1 cellular context compared by ENCODE assay signal in genomic region chr2:182866461-182867369, GRCh38.
TF ChIP-seq lines count a peak whose summit lies in the region.

TSS of gene FRZB (minus strand) at chr2:182866637. CDS start at chr2:182866552, 85 bp downstream.

TF ChIP-seq in HepG2, 621 proteins besides CTCF, POLR2A, EP300 and RAD21 (continued from another document and continues in another):
- TF ChIP-seq ZNF510 (CRISPR knock-in tag; IDR thresholded peaks at IDR 0.05; ENCODE audit: low read depth) (no peak), SUZ12 (IDR thresholded peaks at IDR 0.05; ENCODE audit: low read depth, low read length) (no peak), HOXA5 (CRISPR knock-in tag; IDR thresholded peaks at IDR 0.05) (no peak), KLF15 (CRISPR knock-in tag; IDR thresholded peaks at IDR 0.05; ENCODE audit: borderline replicate concordance) (no peak), RBAK (CRISPR knock-in tag; IDR thresholded peaks at IDR 0.05) (no peak), ZNF430 (CRISPR knock-in tag; IDR thresholded peaks at IDR 0.05) (no peak), CAMTA2 (CRISPR knock-in tag; IDR thresholded peaks at IDR 0.05; ENCODE audit: borderline replicate concordance) (0 out of 2 replicates have a peak, but pooled peaks have one; percentile 32), HINFP (CRISPR knock-in tag; IDR thresholded peaks at IDR 0.05; ENCODE audit: low read depth) (no peak), PRPF4 (IDR thresholded peaks at IDR 0.05; ENCODE audit: low read depth, low read length, poor library complexity, severe bottlenecking) (no peak), ZNF766 (CRISPR knock-in tag; IDR thresholded peaks at IDR 0.05; ENCODE audit: borderline replicate concordance) (no peak), CSRNP2 (CRISPR knock-in tag; conservative IDR thresholded peaks at IDR 0.05; ENCODE audit: low read depth) (no peak), KMT2B (CRISPR knock-in tag; IDR thresholded peaks at IDR 0.05) (no peak), ZMYM2 (CRISPR knock-in tag; IDR thresholded peaks at IDR 0.05) (0 out of 2 replicates have a peak, but pooled peaks have one; percentile 16), JUNB (CRISPR knock-in tag; IDR thresholded peaks at IDR 0.05; ENCODE audit: borderline replicate concordance) (no peak), ARHGAP35 (CRISPR knock-in tag; IDR thresholded peaks at IDR 0.05; ENCODE audit: borderline replicate concordance) (no peak), MLX (CRISPR knock-in tag; IDR thresholded peaks at IDR 0.05) (no peak), NCOA2 (CRISPR knock-in tag; IDR thresholded peaks at IDR 0.05) (no peak), ZNF879 (CRISPR knock-in tag; IDR thresholded peaks at IDR 0.05) (no peak), ZNF431 (CRISPR knock-in tag; IDR thresholded peaks at IDR 0.05; ENCODE audit: borderline replicate concordance, low read depth) (no peak), HIVEP1 (CRISPR knock-in tag; IDR thresholded peaks at IDR 0.05) (no peak), ZNF564 (CRISPR knock-in tag; IDR thresholded peaks at IDR 0.05) (0 out of 2 replicates have a peak, but pooled peaks have one; percentile 2), FOXC1 (CRISPR knock-in tag; IDR thresholded peaks at IDR 0.05; ENCODE audit: borderline replicate concordance) (no peak), NFKB2 (CRISPR knock-in tag; IDR thresholded peaks at IDR 0.05; ENCODE audit: borderline replicate concordance) (no peak), FOSL1 (CRISPR knock-in tag; IDR thresholded peaks at IDR 0.05; ENCODE audit: borderline replicate concordance) (no peak), ZNF280B (CRISPR knock-in tag; IDR thresholded peaks at IDR 0.05; ENCODE audit: borderline replicate concordance) (0 out of 2 replicates have a peak, but pooled peaks have one; percentile 34), MED1 (CRISPR knock-in tag; IDR thresholded peaks at IDR 0.05) (no peak), AGO1 (IDR thresholded peaks at IDR 0.05; ENCODE audit: low read depth, low read length, poor library complexity, severe bottlenecking) (peak; percentile 25), CREB1 (IDR thresholded peaks at IDR 0.05) (no peak), CREB1 (CRISPR knock-in tag; IDR thresholded peaks at IDR 0.05) (no peak), TEAD2 (CRISPR knock-in tag; IDR thresholded peaks at IDR 0.05) (no peak), THAP11 (CRISPR knock-in tag; IDR thresholded peaks at IDR 0.05) (no peak), ZSCAN22 (CRISPR knock-in tag; IDR thresholded peaks at IDR 0.05) (no peak), KLF13 (CRISPR knock-in tag; IDR thresholded peaks at IDR 0.05) (no peak), ZFY (CRISPR knock-in tag; IDR thresholded peaks at IDR 0.05) (no peak), ARID5B (CRISPR knock-in tag; IDR thresholded peaks at IDR 0.05) (0 out of 2 replicates have a peak, but pooled peaks have one; percentile 5), RORA (CRISPR knock-in tag; IDR thresholded peaks at IDR 0.05) (no peak), STAT6 (CRISPR knock-in tag; IDR thresholded peaks at IDR 0.05; ENCODE audit: borderline replicate concordance) (no peak), ZNF777 (CRISPR knock-in tag; IDR thresholded peaks at IDR 0.05) (0 out of 2 replicates have a peak, but pooled peaks have one; percentile 32), FOXK2 (IDR thresholded peaks at IDR 0.05) (no peak), ZFP62 (CRISPR knock-in tag; IDR thresholded peaks at IDR 0.05) (no peak), ZIK1 (CRISPR knock-in tag; IDR thresholded peaks at IDR 0.05; ENCODE audit: borderline replicate concordance, low read depth) (no peak), THAP9 (CRISPR knock-in tag; IDR thresholded peaks at IDR 0.05; ENCODE audit: borderline replicate concordance) (no peak), TSC22D2 (CRISPR knock-in tag; IDR thresholded peaks at IDR 0.05; ENCODE audit: borderline replicate concordance) (no peak), SNAPC2 (CRISPR knock-in tag; IDR thresholded peaks at IDR 0.05) (0 out of 2 replicates have a peak, but pooled peaks have one; percentile 33), ZBTB7B (CRISPR knock-in tag; IDR thresholded peaks at IDR 0.05) (peak; percentile 78), BHLHE40 (IDR thresholded peaks at IDR 0.05; ENCODE audit: low read length) (no peak), MBD4 (IDR thresholded peaks at IDR 0.05; ENCODE audit: borderline replicate concordance, low read length) (no peak), MYPOP (CRISPR knock-in tag; IDR thresholded peaks at IDR 0.05) (no peak), ARID2 (CRISPR knock-in tag; IDR thresholded peaks at IDR 0.05; ENCODE audit: borderline replicate concordance) (no peak), ZFP1 (CRISPR knock-in tag; IDR thresholded peaks at IDR 0.05) (no peak), ZNF652 (CRISPR knock-in tag; IDR thresholded peaks at IDR 0.05; ENCODE audit: borderline replicate concordance, low read depth) (no peak), ZC3H13 (CRISPR knock-in tag; IDR thresholded peaks at IDR 0.05) (no peak), TCF7L2 (IDR thresholded peaks at IDR 0.05; ENCODE audit: low read depth, low read length) (no peak), ZNF672 (CRISPR knock-in tag; IDR thresholded peaks at IDR 0.05) (no peak), ZNF556 (CRISPR knock-in tag; IDR thresholded peaks at IDR 0.05; ENCODE audit: borderline replicate concordance) (no peak), ZNF558 (CRISPR knock-in tag; IDR thresholded peaks at IDR 0.05; ENCODE audit: borderline replicate concordance) (no peak), BATF2 (CRISPR knock-in tag; IDR thresholded peaks at IDR 0.05) (no peak; the same call in 1 of the 2 replicates)
